In genomic region chr1:8510041-8510823, GRCh38 we compare ENCODE assay signal across 8 cellular contexts.
A peak's percentile ranks its signal among the peaks of the same experiment; 100 is the strongest.
DNase-seq lines count a peak whose midpoint lies in the region; TF ChIP-seq lines count a peak whose summit lies in the region.

No MANE protein-coding gene starts in this region.

- no peaks in the 10 kb centered on the region for H3K36me3 ChIP-seq in thyroid gland

- no peak for TF ChIP-seq CTCF in CD14-positive monocyte (IDR thresholded peaks at IDR 0.05)
- TF ChIP-seq CTCF in dorsolateral prefrontal cortex (IDR thresholded peaks at IDR 0.05 in 54 of 56, conservative IDR thresholded peaks at IDR 0.05 in 2 of 56; ENCODE audit: low read depth in 1 of 56, partially characterized antibody in 56 of 56), result peak in 1 of 56 donors; percentile 7
- TF ChIP-seq CTCF in nephron (IDR thresholded peaks at IDR 0.05; ENCODE audit: unreplicated experiment in 3 of 3), result no peak
- no peak for TF ChIP-seq CTCF in thyroid gland (IDR thresholded peaks at IDR 0.05)

- intact Hi-C loops in CD14-positive monocyte (cut with micrococcal nuclease), result no loop called here
- intact Hi-C loops in dorsolateral prefrontal cortex (cut with DNase I), result loop anchor here in 1 of 2 donors (5.0 to 10.0 kb wide), 2 partner anchors 45 to 138 kb away; no protein-coding TSS in a partner anchor
- intact Hi-C loops in thyroid gland (cut with DNase I), result no loop called here

- peak overlapping the region in 39 of 59 donors; percentile 0 to 53 (median 25) for H3K4me3 ChIP-seq in dorsolateral prefrontal cortex
- no peak overlapping the region for H3K4me3 ChIP-seq in thyroid gland (replicated peaks in 1 of 3)

- peaks cover 22 to 33% of the 10 kb centered on the region in 2 donors for H3K36me3 Mint-ChIP-seq in CD14-positive monocyte
- peaks cover 21% of the 10 kb centered on the region for H3K36me3 Mint-ChIP-seq in T-helper 1 cell treated with Interleukin-12 subunit alpha and Interleukin-12 subunit beta and Interleukin-4 antibody, amounts not matched to agents 30 μg/mL and 1 μg/mL, for 36 hours (ENCODE audit: low read depth)
- H3K36me3 Mint-ChIP-seq in nephron (ENCODE audit: low read depth), result peaks cover 55% of the 10 kb centered on the region

- H3K27me3 ChIP-seq in dorsolateral prefrontal cortex (no peaks in the 10 kb centered on the region), thyroid gland (no peaks in the 10 kb centered on the region)

- H3K27ac Mint-ChIP-seq in CD14-positive monocyte (peak overlapping the region; percentile 77 to 92 (median 88)), nephron (peak overlapping the region; percentile 73 to 92 (median 89))
- peak overlapping the region; percentile 87 for H3K27ac Mint-ChIP-seq in T-helper 1 cell treated with Interleukin-12 subunit alpha and Interleukin-12 subunit beta and Interleukin-4 antibody, amounts not matched to agents 30 μg/mL and 1 μg/mL, for 36 hours

- H3K9me3 Mint-ChIP-seq in CD14-positive monocyte (peaks cover 0 to 2% (median 0%) of the 10 kb centered on the region in 7 donors), nephron (no peaks in the 10 kb centered on the region)
- no peaks in the 10 kb centered on the region for H3K9me3 Mint-ChIP-seq in T-helper 1 cell treated with Interleukin-12 subunit alpha and Interleukin-12 subunit beta and Interleukin-4 antibody, amounts not matched to agents 30 μg/mL and 1 μg/mL, for 36 hours

- H3K27me3 Mint-ChIP-seq in CD14-positive monocyte (ENCODE audit: low read depth in 3 of 3), result peaks cover 0 to 2% (median 0%) of the 10 kb centered on the region in 3 donors
- H3K27me3 Mint-ChIP-seq in T-helper 1 cell treated with Interleukin-12 subunit alpha and Interleukin-12 subunit beta and Interleukin-4 antibody, amounts not matched to agents 30 μg/mL and 1 μg/mL, for 36 hours (ENCODE audit: low read depth), result no peaks in the 10 kb centered on the region
- H3K27me3 Mint-ChIP-seq in nephron (ENCODE audit: low read depth), result no peaks in the 10 kb centered on the region

- no peak for DNase-seq in CD14-positive monocyte (ENCODE audit: low spot score)
- DNase-seq in dorsolateral prefrontal cortex, result peak in 4 of 10 donors; percentile 53 to 64 (median 58)
- DNase-seq in thyroid gland, result no peak
- DNase-seq in NCI-H1105 (lab: John Stamatoyannopoulos, UW), result no peak
- no peak for DNase-seq in retina
- no peak for DNase-seq in NCI-H510A treated with DMSO at 0.1 percent for 48 hours (lab: John Stamatoyannopoulos, UW)

- H3K4me3 Mint-ChIP-seq in CD14-positive monocyte (peak overlapping the region; percentile 47 to 72), nephron (peak overlapping the region in 2 of 3 experiments; percentile 27 to 56)
- peak overlapping the region; percentile 78 for H3K4me3 Mint-ChIP-seq in T-helper 1 cell treated with Interleukin-12 subunit alpha and Interleukin-12 subunit beta and Interleukin-4 antibody, amounts not matched to agents 30 μg/mL and 1 μg/mL, for 36 hours

- WGBS in thyroid gland, 2 donors, result 56 to 60% methylated on average over 9 of the region's 9 CpGs

- no peaks in the 10 kb centered on the region for H3K9me3 ChIP-seq in thyroid gland

- H3K4me1 ChIP-seq in thyroid gland, result peaks cover 29 to 41% of the 10 kb centered on the region in 2 donors

- no peak for TF ChIP-seq POLR2A in thyroid gland (IDR thresholded peaks at IDR 0.05)

- H3K27ac ChIP-seq in dorsolateral prefrontal cortex (peak overlapping the region; percentile 0 to 92 (median 82)), thyroid gland (peak overlapping the region; percentile 21 to 56 (median 44))

- peaks cover 22% of the 10 kb centered on the region for H3K4me1 Mint-ChIP-seq in CD14-positive monocyte
- peaks cover 33% of the 10 kb centered on the region for H3K4me1 Mint-ChIP-seq in T-helper 1 cell treated with Interleukin-12 subunit alpha and Interleukin-12 subunit beta and Interleukin-4 antibody, amounts not matched to agents 30 μg/mL and 1 μg/mL, for 36 hours (ENCODE audit: low read depth)
- peaks cover 27% of the 10 kb centered on the region for H3K4me1 Mint-ChIP-seq in nephron

Comparison
In these comparisons a context has a peak if more than half of its experiments do, and no peak if none do; other contexts are left out.
1. H3K4me3 ChIP-seq: peak in dorsolateral prefrontal cortex (39 of 59); none in thyroid gland (0 of 3).
2. Peak in every context shown above with its lines, with median percentiles within 50 percentile points of each other: H3K27ac Mint-ChIP-seq and H3K4me3 Mint-ChIP-seq.